Comparison of ENCODE assay signal across 15 cellular contexts in the genomic region with DNA sequence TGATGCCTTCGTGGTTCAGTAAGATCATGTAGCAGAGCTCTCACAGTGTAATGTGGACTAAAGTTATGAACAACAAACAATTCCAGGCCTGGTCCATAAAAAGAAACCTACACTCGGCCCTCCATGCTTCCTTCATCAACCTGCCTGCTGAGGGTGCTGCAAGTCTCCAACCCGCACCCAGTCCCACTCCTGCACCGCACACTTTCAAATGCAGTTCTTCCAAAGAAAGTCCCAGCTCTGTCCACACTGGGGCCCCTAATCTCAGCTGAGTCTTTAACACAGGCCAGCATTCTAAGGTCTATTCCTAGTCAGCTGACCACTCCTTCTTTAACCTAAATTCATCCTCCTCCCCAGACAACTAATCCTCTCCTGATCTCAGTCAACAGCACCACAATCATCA.
"Had no signal": no experiment of that assay in that cellular context is flagged by ENCODE, and none has a peak within 500 bp of the region (broad histone marks: within the 10 kb centered on the region; RNA-seq: fewer than 3 reads in every experiment).

No MANE protein-coding gene starts in this region.

- DNase-seq: activated CD4-positive, alpha-beta T cell treated with anti-CD3 and anti-CD28 coated beads for 4 hours; activated CD8-positive, alpha-beta memory T cell treated with anti-CD3 and anti-CD28 coated beads, Interleukin-2, amount 50 U/mL, for 4 hours; activated CD8-positive, alpha-beta T cell treated with anti-CD3 and anti-CD28 coated beads for 36 hours; activated gamma-delta T cell treated with Interleukin-2 at 50 U/mL for 16 hours; activated T-cell treated with anti-CD3 and anti-CD28 coated beads, Interleukin-2, amount 50 U/mL, for 48 hours; amniotic stem cell; left ventricle myocardium inferior; naive thymus-derived CD8-positive, alpha-beta T cell; T-helper 17 cell; upper lobe of left lung had no signal

- H3K4me1 ChIP-seq: left ventricle myocardium inferior, upper lobe of left lung had no signal

- H3K9me3 ChIP-seq: upper lobe of left lung had no signal

- H3K27ac Mint-ChIP-seq: activated CD8-positive, alpha-beta T cell treated with anti-CD3 and anti-CD28 coated beads for 36 hours; activated naive CD8-positive, alpha-beta T cell; brain; memory B cell; naive thymus-derived CD8-positive, alpha-beta T cell; stimulated activated naive CD8-positive, alpha-beta T cell treated with anti-CD3 and anti-CD28 coated beads, Interleukin-15, Interleukin-2, amounts not matched to agents 100 ng/mL and 50 ng/mL, for 24 hours; T-helper 17 cell had no signal

- ATAC-seq: activated CD8-positive, alpha-beta T cell treated with anti-CD3 and anti-CD28 coated beads for 36 hours; naive thymus-derived CD8-positive, alpha-beta T cell; T-helper 17 cell had no signal

- H3K36me3 ChIP-seq: left ventricle myocardium inferior, upper lobe of left lung had no signal

- H3K4me1 Mint-ChIP-seq: brain; memory B cell; naive thymus-derived CD8-positive, alpha-beta T cell; T-helper 17 cell had no signal

- H3K36me3 Mint-ChIP-seq: brain; memory B cell; naive thymus-derived CD8-positive, alpha-beta T cell had no signal

- H3K4me3 ChIP-seq: left ventricle myocardium inferior, upper lobe of left lung had no signal

- H3K4me3 Mint-ChIP-seq: activated CD8-positive, alpha-beta T cell treated with anti-CD3 and anti-CD28 coated beads for 36 hours; activated naive CD8-positive, alpha-beta T cell; brain; memory B cell; naive thymus-derived CD8-positive, alpha-beta T cell; stimulated activated naive CD8-positive, alpha-beta T cell treated with anti-CD3 and anti-CD28 coated beads, Interleukin-15, Interleukin-2, amounts not matched to agents 100 ng/mL and 50 ng/mL, for 24 hours; T-helper 17 cell had no signal

- H3K9me3 Mint-ChIP-seq: brain; stimulated activated naive CD8-positive, alpha-beta T cell treated with anti-CD3 and anti-CD28 coated beads, Interleukin-15, Interleukin-2, amounts not matched to agents 100 ng/mL and 50 ng/mL, for 24 hours had no signal

- H3K27ac ChIP-seq: epithelial cell of prostate, left ventricle myocardium inferior, upper lobe of left lung had no signal

- H3K27me3 ChIP-seq: upper lobe of left lung had no signal
